ENCODE assay signal across 8 cellular contexts in genomic region chr19:4369888-4370260, GRCh38.
DNase-seq lines count a peak whose midpoint lies in the region; ATAC-seq and TF ChIP-seq lines count a peak whose summit lies in the region.

No MANE protein-coding gene starts in this region.

- H3K27ac Mint-ChIP-seq in dendritic cell treated with granulocyte-macrophage colony-stimulating factor and Interleukin-4, amounts not matched to agents 40 ng/mL and 50 ng/mL, for 4 days = peak overlapping the region; percentile 91

- H4K20me1 ChIP-seq in KMS-11 (ENCODE audit: insufficient read depth) = no peaks in the 10 kb centered on the region

- no peaks in the 10 kb centered on the region for H3K27me3 ChIP-seq in KMS-11 (ENCODE audit: insufficient read depth, low read depth)

- H3K4me3 ChIP-seq in KMS-11 (IDR thresholded peaks at IDR 0.05; ENCODE audit: insufficient read depth, low read depth, low read length) = no peak overlapping the region

- H2AFZ ChIP-seq in KMS-11 (ENCODE audit: low read depth) = peak overlapping the region; percentile 42

- H3K27me3 Mint-ChIP-seq in dendritic cell treated with granulocyte-macrophage colony-stimulating factor and Interleukin-4, amounts not matched to agents 40 ng/mL and 50 ng/mL, for 4 days = no peaks in the 10 kb centered on the region

- peaks cover 93% of the 10 kb centered on the region for H3K4me1 Mint-ChIP-seq in dendritic cell treated with granulocyte-macrophage colony-stimulating factor and Interleukin-4, amounts not matched to agents 40 ng/mL and 50 ng/mL, for 4 days (ENCODE audit: low read depth)

- peak overlapping the region; percentile 99 for H3K4me2 ChIP-seq in KMS-11

- H3K9me3 Mint-ChIP-seq in dendritic cell treated with granulocyte-macrophage colony-stimulating factor and Interleukin-4, amounts not matched to agents 40 ng/mL and 50 ng/mL, for 4 days = no peaks in the 10 kb centered on the region

- intact Hi-C loops in dendritic cell treated with granulocyte-macrophage colony-stimulating factor and Interleukin-4, amounts not matched to agents 40 ng/mL and 50 ng/mL, for 4 days (cut with micrococcal nuclease) = loop anchor here (1.0 kb wide), 1 partner anchor 30 kb away; the partner anchor contains the start of gene SH3GL1

- no peaks in the 10 kb centered on the region for H3K36me3 ChIP-seq in KMS-11 (ENCODE audit: insufficient read depth)

- peak; percentile 46 for ATAC-seq in GM19328 (IDR thresholded peaks at IDR 0.05; ENCODE audit: unreplicated experiment)
- no peak for ATAC-seq in HG03108 (IDR thresholded peaks at IDR 0.05; ENCODE audit: unreplicated experiment)

- peaks cover 68% of the 10 kb centered on the region for H3K36me3 Mint-ChIP-seq in dendritic cell treated with granulocyte-macrophage colony-stimulating factor and Interleukin-4, amounts not matched to agents 40 ng/mL and 50 ng/mL, for 4 days (ENCODE audit: low read depth)

- TF ChIP-seq CTCF in AG09319 (IDR thresholded peaks at IDR 0.05; ENCODE audit: low read depth, low read length) (peak; percentile 25), KMS-11 (conservative IDR thresholded peaks at IDR 0.05; ENCODE audit: low read depth, low read length) (peak; percentile 57)

- DNase-seq in AG09319 (ENCODE audit: extremely low read depth, low read depth) (no peak), midbrain (lab: John Stamatoyannopoulos, UW) (peak; percentile 68)
- DNase-seq in activated CD4-positive, alpha-beta T cell treated with anti-CD3 and anti-CD28 coated beads, Interleukin-2, amount 50 U/mL, for 1 hour = peak; percentile 75
- DNase-seq in stimulated activated CD8-positive, alpha-beta memory T cell treated with anti-CD3 and anti-CD28 coated beads, Interleukin-2, amount 100 ng/mL, for 1 hour (ENCODE audit: low read depth in 2 of 2) = peak; percentile 44 to 59

- H3K79me2 ChIP-seq in KMS-11 (ENCODE audit: insufficient read depth, low read depth) = peaks cover 8% of the 10 kb centered on the region; the same call in 1 of the 2 replicates

- H3K27ac ChIP-seq in KMS-11 = peak overlapping the region; percentile 95

- H3K4me1 ChIP-seq in KMS-11 (ENCODE audit: low read depth, poor library complexity, severe bottlenecking) = peaks cover 46% of the 10 kb centered on the region

- H3K9ac ChIP-seq in KMS-11 = peak overlapping the region; percentile 84

- peak overlapping the region; percentile 67 for H3K4me3 Mint-ChIP-seq in dendritic cell treated with granulocyte-macrophage colony-stimulating factor and Interleukin-4, amounts not matched to agents 40 ng/mL and 50 ng/mL, for 4 days
